ENCODE assay signal across 8 cellular contexts in the genomic region with DNA sequence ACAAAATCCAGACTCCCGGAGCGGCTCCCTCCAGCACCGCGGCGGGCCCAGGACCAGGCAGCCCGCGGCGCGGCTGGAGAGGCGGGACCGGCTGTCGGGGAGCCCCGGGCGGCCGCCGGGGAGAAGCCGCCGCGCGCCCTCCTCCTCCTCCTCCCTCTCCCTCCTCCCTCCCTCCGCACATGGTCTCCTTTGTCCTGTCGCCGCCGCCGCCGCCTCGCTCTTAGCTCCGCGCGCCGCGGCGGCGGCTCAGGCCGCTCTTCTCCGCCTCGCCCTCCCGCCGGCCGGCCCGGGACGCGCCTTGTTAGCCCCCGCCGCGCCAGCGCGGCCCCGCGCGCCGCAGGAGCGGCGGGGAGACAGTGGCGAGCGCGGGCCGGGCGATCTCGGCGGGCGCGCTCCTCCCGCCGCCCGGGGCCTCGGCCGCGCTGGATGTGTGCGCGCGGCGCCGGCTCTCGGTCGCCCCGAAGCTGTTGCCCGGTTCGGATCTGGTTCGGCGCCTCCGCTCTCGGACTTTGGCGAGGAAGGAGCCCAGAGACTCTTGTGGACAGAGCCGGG.
A peak's percentile ranks its signal among the peaks of the same experiment; 100 is the strongest.
DNase-seq lines count a peak whose midpoint lies in the region; ATAC-seq and TF ChIP-seq lines count a peak whose summit lies in the region.

No MANE protein-coding gene starts in this region.

- no peaks in the 10 kb centered on the region for H3K9me3 ChIP-seq in esophagus (ENCODE audit: control insufficient read depth in 2 of 2, insufficient read depth in 1 of 2, low read depth in 1 of 2, low read length in 1 of 2)
- H3K9me3 ChIP-seq in muscle layer of colon (ENCODE audit: low read length), result no peaks in the 10 kb centered on the region

- H3K4me1 ChIP-seq in esophagus (ENCODE audit: control insufficient read depth in 2 of 2, insufficient read depth in 2 of 2, low read length in 1 of 2) (no peaks in the 10 kb centered on the region), muscle layer of colon (ENCODE audit: insufficient read depth, low read length) (no peaks in the 10 kb centered on the region)

- TF ChIP-seq CTCF in C4-2B (conservative IDR thresholded peaks at IDR 0.05), result peak; percentile 0; the same call in 1 of the 2 replicates

- H3K9ac ChIP-seq in muscle layer of colon (ENCODE audit: low read length), result no peak overlapping the region

- H3K27ac ChIP-seq in C4-2B (peak overlapping the region; percentile 39), esophagus (ENCODE audit: low read depth in 2 of 2, low read length in 1 of 2) (peak overlapping the region; percentile 76 to 90), muscle layer of colon (ENCODE audit: low read depth, low read length) (no peak overlapping the region)

- DNase-seq in T-helper 22 cell (ENCODE audit: low read depth) (peak; percentile 18), superior temporal gyrus (ENCODE audit: extremely low spot score) (no peak), SIG-M5 treated with dmso at 0.1 percent for 504 hours (lab: John Stamatoyannopoulos, UW; ENCODE audit: unreplicated experiment) (no peak)

- no peaks in the 10 kb centered on the region for H3K36me3 ChIP-seq in esophagus (ENCODE audit: control insufficient read depth in 2 of 2, insufficient read depth in 2 of 2, low read length in 1 of 2)
- peaks cover 5% of the 10 kb centered on the region for H3K36me3 ChIP-seq in muscle layer of colon (ENCODE audit: insufficient read depth, low read length)

- H3K4me3 ChIP-seq in esophagus (ENCODE audit: low read depth in 1 of 2, low read length in 2 of 2) (peak overlapping the region; percentile 92), muscle layer of colon (ENCODE audit: low read depth in 1 of 2, low read length in 2 of 2) (peak overlapping the region; percentile 77 to 78)

- ATAC-seq in GM19025 (IDR thresholded peaks at IDR 0.05; ENCODE audit: low read depth, unreplicated experiment) (peak; percentile 42), HG03432 (IDR thresholded peaks at IDR 0.05; ENCODE audit: unreplicated experiment) (peak; percentile 41)

- no peaks in the 10 kb centered on the region for H3K27me3 ChIP-seq in esophagus (ENCODE audit: control insufficient read depth in 1 of 2, insufficient read depth in 2 of 2, low read length in 2 of 2)
- H3K27me3 ChIP-seq in muscle layer of colon (ENCODE audit: control insufficient read depth in 1 of 2, insufficient read depth in 2 of 2, low read length in 2 of 2), result peaks cover 0 to 8% of the 10 kb centered on the region in 2 donors

- 0 to 1% methylated on average over 50 to 85 of the region's 85 CpGs for WGBS in esophagus, 2 donors
